In the genomic region with DNA sequence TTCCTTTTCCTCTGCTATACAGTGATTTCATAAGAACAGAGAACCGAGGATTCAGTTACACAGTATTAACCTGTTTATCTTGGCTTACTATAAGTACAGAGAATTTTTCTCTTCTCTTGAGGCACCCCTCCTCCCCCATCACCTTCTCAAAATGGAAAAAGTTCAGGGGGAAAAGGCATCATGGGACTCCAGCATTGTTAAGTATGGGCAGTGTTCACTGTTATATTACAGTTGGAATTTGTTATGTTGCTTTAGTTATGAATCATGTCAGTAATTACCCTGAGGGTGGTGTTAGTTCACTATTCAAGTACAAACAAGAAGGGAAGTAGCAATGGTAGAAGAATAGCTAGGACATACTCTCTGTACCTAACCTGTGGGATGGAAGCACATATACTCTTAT, we compare ENCODE assay signal across 8 cellular contexts.
DNase-seq lines count a peak whose midpoint lies in the region; ATAC-seq and TF ChIP-seq lines count a peak whose summit lies in the region.

No MANE protein-coding gene starts in this region.

- ATAC-seq in GM21717 (IDR thresholded peaks at IDR 0.05; ENCODE audit: unreplicated experiment) (peak; percentile 40), RWPE2 (ENCODE audit: low read depth) (peak; percentile 95), GM18517 (IDR thresholded peaks at IDR 0.05; ENCODE audit: unreplicated experiment) (no peak)

- peaks cover 67% of the 10 kb centered on the region for H3K4me1 ChIP-seq in RWPE2 (ENCODE audit: insufficient read depth, poor library complexity, severe bottlenecking)

- H3K4me3 ChIP-seq in RWPE2 (ENCODE audit: severe bottlenecking) (no peak overlapping the region), retinal pigment epithelial cell (ENCODE audit: low read length) (no peak overlapping the region)

- peak overlapping the region; percentile 90 for H3K27ac ChIP-seq in RWPE2 (ENCODE audit: poor library complexity, severe bottlenecking)

- no peak for TF ChIP-seq CTCF in AG09319 (IDR thresholded peaks at IDR 0.05; ENCODE audit: low read depth, low read length)
- peak; percentile 36 for TF ChIP-seq CTCF in RWPE2 (IDR thresholded peaks at IDR 0.05; ENCODE audit: poor library complexity, severe bottlenecking)
- TF ChIP-seq CTCF in retinal pigment epithelial cell (conservative IDR thresholded peaks at IDR 0.05; ENCODE audit: low read depth, low read length), result no peak

- no peaks in the 10 kb centered on the region for H3K27me3 ChIP-seq in RWPE2 (ENCODE audit: insufficient read depth, poor library complexity, severe bottlenecking)

- no peaks in the 10 kb centered on the region for H3K9me3 ChIP-seq in RWPE2 (ENCODE audit: severe bottlenecking)

- H3K36me3 ChIP-seq in RWPE2 (ENCODE audit: low read depth), result 0 out of 2 replicates have a peak, but pooled peaks cover 2% of the 10 kb centered on the region

- peak; percentile 59 for DNase-seq in AG09319 (ENCODE audit: extremely low read depth, low read depth)
- DNase-seq in RWPE2 (ENCODE audit: low spot score), result no peak
- peak; percentile 82 for DNase-seq in fibroblast of peridontal ligament (ENCODE audit: extremely low read depth)
- DNase-seq in retinal pigment epithelial cell (ENCODE audit: low read depth), result peak; percentile 75
- DNase-seq in activated CD4-positive, CD25-positive, alpha-beta regulatory T cell treated with anti-CD3 and anti-CD28 coated beads, Interleukin-2, amount 50 U/mL, for 72 hours, result no peak
- no peak for DNase-seq in hepatic stellate cell (ENCODE audit: low spot score)

Comparison
In these comparisons a context has a peak if more than half of its experiments do, and no peak if none do; other contexts are left out.
1. DNase-seq: peak in AG09319 (single experiment), fibroblast of peridontal ligament (single experiment) and retinal pigment epithelial cell (single experiment); none in RWPE2 (single experiment), activated CD4-positive, CD25-positive, alpha-beta regulatory T cell treated with anti-CD3 and anti-CD28 coated beads, Interleukin-2, amount 50 U/mL, for 72 hours (single experiment) and hepatic stellate cell (single experiment).